In the genomic region with DNA sequence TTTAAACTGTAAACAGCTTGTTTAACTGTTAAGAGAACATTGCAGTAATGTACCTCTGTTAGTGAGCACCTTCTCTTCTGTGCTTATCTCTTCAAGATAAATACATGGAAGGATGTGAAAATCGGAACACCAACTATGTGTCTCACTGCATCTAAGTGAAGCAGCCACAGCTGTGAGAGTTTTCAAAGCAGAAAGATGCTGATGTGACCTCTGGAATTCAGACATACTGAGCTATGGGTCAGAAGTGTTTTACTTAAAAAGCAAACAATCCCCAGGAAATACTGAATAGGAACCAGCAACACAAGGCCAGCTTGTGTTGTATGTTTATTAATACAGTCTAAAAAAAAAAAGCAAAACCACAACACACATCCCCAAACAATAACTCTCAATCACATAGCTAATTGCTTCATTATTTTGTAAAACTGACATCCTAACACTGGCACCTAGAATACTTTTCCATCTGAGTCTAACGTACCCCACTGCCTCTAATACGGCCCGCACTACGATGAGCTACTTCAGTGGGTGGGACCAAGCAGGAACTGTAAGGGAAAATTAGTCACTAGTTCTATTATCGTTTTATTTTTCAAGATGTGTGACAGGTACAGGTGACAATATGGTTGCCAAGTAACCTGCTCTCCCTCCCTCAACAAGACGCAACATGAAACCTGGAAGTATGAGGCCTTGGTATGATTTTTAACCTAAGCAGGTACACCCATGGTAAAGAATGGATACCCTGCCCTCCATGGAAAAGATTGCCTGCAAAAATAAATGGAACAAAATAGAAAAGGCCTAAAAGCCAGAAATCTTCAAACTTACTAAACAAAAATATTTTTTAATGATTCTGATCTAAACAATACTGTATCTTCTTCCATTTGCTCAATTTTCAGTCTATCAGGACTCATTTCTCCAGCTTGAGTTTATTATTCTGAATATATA, we compare ENCODE assay signal across 31 cellular contexts. TPM values are rescaled to one million over a fixed set of nuclear protein-coding genes. Genes with fewer than 3 reads are reported as not detected.
DNase-seq lines count a peak whose midpoint lies in the region; ATAC-seq and TF ChIP-seq lines count a peak whose summit lies in the region.
"Had no signal": no experiment of that assay in that cellular context is flagged by ENCODE, and none has a peak within 500 bp of the region (broad histone marks: within the 10 kb centered on the region; RNA-seq: fewer than 3 reads in every experiment).

No MANE protein-coding gene starts in this region.

- DNase-seq in MCF 10A (ENCODE audit: unreplicated experiment) (no peak), breast epithelium (ENCODE audit: low spot score in 2 of 2) (no peak), chondrocyte (ENCODE audit: low spot score) (no peak), mesothelial cell of epicardium (ENCODE audit: low spot score in 2 of 2, unreplicated experiment in 2 of 2) (no peak), kidney glomerular epithelial cell (lab: John Stamatoyannopoulos, UW) (no peak), T-helper 2 cell (no peak), NCI-H128 (lab: John Stamatoyannopoulos, UW; ENCODE audit: unreplicated experiment) (no peak)
- DNase-seq: 8988T; activated CD4-positive, alpha-beta T cell treated with anti-CD3 and anti-CD28 coated beads for 4 hours; activated naive CD8-positive, alpha-beta T cell treated with anti-CD3 and anti-CD28 coated beads, Interleukin-2, amount 50 U/mL, for 24 hours; activated T-cell treated with anti-CD3 and anti-CD28 coated beads, Interleukin-2, amount 50 U/mL, for 1 hour; AML-193; CD4-positive, alpha-beta T cell; effector CD8-positive, alpha-beta T cell; GOT3; left colon; naive B cell; NCI-H1417 treated with DMSO at 0.1 percent for 48 hours; NCI-H2081 treated with DMSO at 0.1 percent for 48 hours; NCI-H446 treated with DMSO at 0.1 percent for 48 hours; stimulated activated CD4-positive, alpha-beta T cell treated with anti-CD3 and anti-CD28 coated beads, Interleukin-4, amount 100 ng/mL, for 4 hours had no signal

- TF ChIP-seq POLR2A in breast epithelium (IDR thresholded peaks at IDR 0.05) = no peak

- H3K4me3 Mint-ChIP-seq in MCF 10A (ENCODE audit: unreplicated experiment) (no peak overlapping the region), chondrocyte (ENCODE audit: unreplicated experiment) (peak overlapping the region; percentile 36), mesothelial cell of epicardium (no peak overlapping the region)
- H3K4me3 Mint-ChIP-seq: activated naive CD8-positive, alpha-beta T cell treated with anti-CD3 and anti-CD28 coated beads, Interleukin-2, amount 50 U/mL, for 24 hours; brain; CD4-positive, alpha-beta T cell; naive B cell; stimulated activated memory B cell treated with anti-CD40 and anti-IgM and Interleukin-4, amounts not matched to agents 10 μg/mL and 1 μg/mL and 100 μg/mL, for 72 hours had no signal

- H3K27me3 ChIP-seq in breast epithelium = no peaks in the 10 kb centered on the region
- H3K27me3 ChIP-seq: hepatocyte had no signal

- CTCF ChIA-PET in MCF 10A (lab: Yijun Ruan, JAX) = interaction anchor here (1.1 to 3.7 kb wide), 6 partner anchors 29 to 338 kb away, joined by 3 to 32 read pairs (median 4); no protein-coding TSS in a partner anchor

- H3K36me3 ChIP-seq in breast epithelium = no peaks in the 10 kb centered on the region
- H3K36me3 ChIP-seq: neutrophil had no signal

- H3K4me3 ChIP-seq in breast epithelium = no peak overlapping the region
- H3K4me3 ChIP-seq: hepatocyte, K562 had no signal

- H3K27me3 Mint-ChIP-seq in MCF 10A (ENCODE audit: insufficient read depth, unreplicated experiment) (no peaks in the 10 kb centered on the region), chondrocyte (ENCODE audit: low read depth) (no peaks in the 10 kb centered on the region), mesothelial cell of epicardium (ENCODE audit: low read depth) (no peaks in the 10 kb centered on the region)

- no peak overlapping the region for H3K27ac ChIP-seq in breast epithelium
- H3K27ac ChIP-seq: hepatocyte, neutrophil had no signal

- no peak for ATAC-seq in GM18511 (IDR thresholded peaks at IDR 0.05; ENCODE audit: unreplicated experiment)
- ATAC-seq: activated naive CD8-positive, alpha-beta T cell treated with anti-CD3 and anti-CD28 coated beads, Interleukin-2, amount 50 U/mL, for 24 hours; esophagus mucosa; K562; left colon; Right ventricle myocardium inferior; sciatic nerve; stimulated activated memory B cell treated with anti-CD40 and anti-IgM and Interleukin-4, amounts not matched to agents 10 μg/mL and 1 μg/mL and 100 μg/mL, for 72 hours had no signal

- no peaks in the 10 kb centered on the region for H3K9me3 ChIP-seq in breast epithelium
- H3K9me3 ChIP-seq: neutrophil had no signal

- TSS peak; percentile 15 for BruUV-seq in MCF 10A (replicated peaks; lab: Mats Ljungman, UMichigan)

- H3K27ac Mint-ChIP-seq in MCF 10A (ENCODE audit: low read depth, unreplicated experiment) (no peak overlapping the region), chondrocyte (ENCODE audit: unreplicated experiment) (peak overlapping the region; percentile 80), mesothelial cell of epicardium (peak overlapping the region; percentile 45)
- H3K27ac Mint-ChIP-seq: activated naive CD8-positive, alpha-beta T cell treated with anti-CD3 and anti-CD28 coated beads, Interleukin-2, amount 50 U/mL, for 24 hours; CD4-positive, alpha-beta T cell; stimulated activated memory B cell treated with anti-CD40 and anti-IgM and Interleukin-4, amounts not matched to agents 10 μg/mL and 1 μg/mL and 100 μg/mL, for 72 hours had no signal

- H3K36me3 Mint-ChIP-seq in MCF 10A (ENCODE audit: insufficient read depth, unreplicated experiment) (peaks cover 97% of the 10 kb centered on the region), chondrocyte (ENCODE audit: low read depth) (peaks cover 41% of the 10 kb centered on the region), mesothelial cell of epicardium (peaks cover 22% of the 10 kb centered on the region)
- H3K36me3 Mint-ChIP-seq: naive B cell; stimulated activated memory B cell treated with anti-CD40 and anti-IgM and Interleukin-4, amounts not matched to agents 10 μg/mL and 1 μg/mL and 100 μg/mL, for 72 hours had no signal

- TF ChIP-seq CTCF in MCF 10A (IDR thresholded peaks at IDR 0.05; ENCODE audit: unreplicated experiment) (no peak), breast epithelium (IDR thresholded peaks at IDR 0.05) (no peak), chondrocyte (IDR thresholded peaks at IDR 0.05) (no peak), mesothelial cell of epicardium (IDR thresholded peaks at IDR 0.05; ENCODE audit: unreplicated experiment) (no peak)

- H3K4me1 Mint-ChIP-seq in MCF 10A (ENCODE audit: insufficient read depth, unreplicated experiment) = peaks cover 52% of the 10 kb centered on the region
- H3K4me1 Mint-ChIP-seq in chondrocyte (ENCODE audit: low read depth) = peaks cover 67% of the 10 kb centered on the region
- peaks cover 31% of the 10 kb centered on the region for H3K4me1 Mint-ChIP-seq in mesothelial cell of epicardium
- H3K4me1 Mint-ChIP-seq: activated naive CD8-positive, alpha-beta T cell treated with anti-CD3 and anti-CD28 coated beads, Interleukin-2, amount 50 U/mL, for 24 hours; stimulated activated memory B cell treated with anti-CD40 and anti-IgM and Interleukin-4, amounts not matched to agents 10 μg/mL and 1 μg/mL and 100 μg/mL, for 72 hours had no signal

- H3K9me3 Mint-ChIP-seq in MCF 10A (ENCODE audit: unreplicated experiment) (no peaks in the 10 kb centered on the region), chondrocyte (ENCODE audit: low read depth) (no peaks in the 10 kb centered on the region), mesothelial cell of epicardium (no peaks in the 10 kb centered on the region)
- H3K9me3 Mint-ChIP-seq: activated naive CD8-positive, alpha-beta T cell treated with anti-CD3 and anti-CD28 coated beads, Interleukin-2, amount 50 U/mL, for 24 hours; brain; CD4-positive, alpha-beta T cell; naive B cell; stimulated activated memory B cell treated with anti-CD40 and anti-IgM and Interleukin-4, amounts not matched to agents 10 μg/mL and 1 μg/mL and 100 μg/mL, for 72 hours had no signal

- intact Hi-C loops in MCF 10A (cut with micrococcal nuclease) (no loop called here), breast epithelium (cut with DNase I; ENCODE audit: low total_unique reads) (no loop called here)

- H3K4me1 ChIP-seq in breast epithelium = peaks cover 0 to 7% of the 10 kb centered on the region in 2 donors

- POLR2A ChIA-PET in MCF 10A (lab: Yijun Ruan, JAX) = interaction anchor here (0.6 to 9.2 kb wide), 13 partner anchors 8 to 248 kb away, joined by 3 to 256 read pairs (median 3); partner anchors contain the start of genes ERRFI1 and PARK7

RNA-seq across cellular contexts. Expression of gene ERRFI1, which starts 13.9 kb away (rescaled TPM):
- total RNA-seq in MCF 10A (2022) (86.4 and 111 TPM in 2 replicates), breast epithelium (100 to 1,000 TPM; 207 to 550 (median 379) TPM), chondrocyte (26.4 to 305 TPM (median 303 TPM) in 3 replicates), mesothelial cell of epicardium (124 to 134 TPM (median 130 TPM) in 3 replicates)
- total RNA-seq: OCI-LY7 had no signal

RNA-seq across cellular contexts. Expression of gene PARK7, which starts 50.7 kb away (rescaled TPM):
- 419 and 450 TPM in 2 replicates for total RNA-seq in MCF 10A (2022)
- total RNA-seq in breast epithelium = 100 to 1,000 TPM; 205 to 227 (median 213) TPM
- 250 to 288 TPM (median 254 TPM) in 3 replicates for total RNA-seq in chondrocyte
- total RNA-seq in mesothelial cell of epicardium = 187 to 207 TPM (median 200 TPM) in 3 replicates
